In the genomic region with DNA sequence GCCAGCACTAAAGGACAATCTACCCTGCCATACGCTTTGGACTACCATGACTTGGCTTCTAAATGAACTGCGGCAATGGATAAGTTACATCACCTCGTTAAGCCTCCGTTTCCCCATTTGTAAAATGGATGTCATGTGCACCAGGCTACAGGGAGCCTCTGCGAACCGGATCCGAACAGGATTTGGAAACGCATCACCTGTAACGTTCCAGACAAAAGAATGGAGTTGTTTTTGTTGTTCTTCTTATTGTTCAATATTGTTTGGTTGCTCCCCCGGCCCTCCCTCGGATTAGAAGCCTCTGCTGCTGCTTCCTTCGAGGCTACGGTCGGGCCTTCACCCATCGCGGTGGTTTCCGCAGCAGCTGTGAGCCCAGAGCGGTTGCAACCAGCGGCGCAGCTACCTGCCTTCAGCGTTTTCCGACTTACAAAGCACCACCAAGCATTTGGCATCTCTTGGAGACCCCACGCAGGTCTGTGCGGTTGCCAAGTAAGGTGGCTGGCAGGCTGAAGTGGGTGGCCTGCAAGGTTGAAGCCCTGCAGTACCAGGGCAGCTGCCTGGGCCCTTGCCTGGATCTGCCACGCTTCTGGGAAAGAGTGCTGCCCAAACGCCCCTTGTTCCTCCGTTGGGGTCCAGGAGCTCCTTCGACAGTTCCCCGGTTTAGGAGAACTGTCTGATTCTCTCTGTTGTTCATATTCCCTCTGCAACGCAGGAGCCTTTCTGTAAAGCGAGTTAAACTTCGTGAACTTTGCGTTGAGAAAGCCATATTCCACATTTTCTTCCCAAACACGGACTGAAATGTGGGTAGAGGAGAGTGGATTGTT, we compare ENCODE assay signal across 20 cellular contexts. TPM values are rescaled to one million over a fixed set of nuclear protein-coding genes. Genes with fewer than 3 reads are reported as not detected.
DNase-seq lines count a peak whose midpoint lies in the region; ATAC-seq and TF ChIP-seq lines count a peak whose summit lies in the region.
"Had no signal": no experiment of that assay in that cellular context is flagged by ENCODE, and none has a peak within 500 bp of the region (broad histone marks: within the 10 kb centered on the region; RNA-seq: fewer than 3 reads in every experiment).

No MANE protein-coding gene starts in this region.

- H3K4me3 Mint-ChIP-seq in activated T-cell treated with anti-CD3 and anti-CD28 coated beads, Interleukin-2, amount 50 U/mL, for 72 hours = no peak overlapping the region
- no peak overlapping the region for H3K4me3 Mint-ChIP-seq in activated T-cell treated with anti-CD3 and anti-CD28 coated beads, Interleukin-2, amount 50 U/mL, for 24 hours
- H3K4me3 Mint-ChIP-seq in stimulated activated naive CD8-positive, alpha-beta T cell treated with anti-CD3 and anti-CD28 coated beads, Interleukin-15, Interleukin-2, amounts not matched to agents 100 ng/mL and 50 ng/mL, for 24 hours = no peak overlapping the region
- H3K4me3 Mint-ChIP-seq: activated CD4-positive, alpha-beta T cell treated with anti-CD3 and anti-CD28 coated beads, Interleukin-2, amount 10 ng/mL, durations not matched to agents 24 days and 14 days; activated T-cell treated with anti-CD3 and anti-CD28 coated beads, Interleukin-2, amount 50 U/mL, for 4 hours; HFFc6 had no signal

- TF ChIP-seq CTCF in upper lobe of left lung (IDR thresholded peaks at IDR 0.05) = no peak

- H3K27ac Mint-ChIP-seq in activated T-cell treated with anti-CD3 and anti-CD28 coated beads, Interleukin-2, amount 50 U/mL, for 72 hours = peak overlapping the region; percentile 80
- no peak overlapping the region for H3K27ac Mint-ChIP-seq in activated T-cell treated with anti-CD3 and anti-CD28 coated beads, Interleukin-2, amount 50 U/mL, for 24 hours
- H3K27ac Mint-ChIP-seq in stimulated activated naive CD8-positive, alpha-beta T cell treated with anti-CD3 and anti-CD28 coated beads, Interleukin-15, Interleukin-2, amounts not matched to agents 100 ng/mL and 50 ng/mL, for 24 hours = peak overlapping the region; percentile 34
- H3K27ac Mint-ChIP-seq: HFFc6; stimulated activated naive CD8-positive, alpha-beta T cell treated with anti-CD3 and anti-CD28 coated beads, Interleukin-15, amount 100 ng/mL, for 72 hours had no signal

- H3K27me3 ChIP-seq in HUES6 (ENCODE audit: control insufficient read depth, insufficient read depth, low read length) (peaks cover 100% of the 10 kb centered on the region), iPS-15b (ENCODE audit: control insufficient read depth, insufficient read depth, low read length) (peaks cover 100% of the 10 kb centered on the region), upper lobe of left lung (peaks cover 0 to 88% (median 45%) of the 10 kb centered on the region in 4 donors)

- H3K36me3 Mint-ChIP-seq in activated T-cell treated with anti-CD3 and anti-CD28 coated beads, Interleukin-2, amount 50 U/mL, for 72 hours (ENCODE audit: insufficient read depth in 2 of 2) = peaks cover 7 to 9% of the 10 kb centered on the region in 2 donors
- no peaks in the 10 kb centered on the region for H3K36me3 Mint-ChIP-seq in activated T-cell treated with anti-CD3 and anti-CD28 coated beads, Interleukin-2, amount 50 U/mL, for 24 hours (ENCODE audit: low read depth)
- peaks cover 7% of the 10 kb centered on the region for H3K36me3 Mint-ChIP-seq in stimulated activated naive CD8-positive, alpha-beta T cell treated with anti-CD3 and anti-CD28 coated beads, Interleukin-15, Interleukin-2, amounts not matched to agents 100 ng/mL and 50 ng/mL, for 24 hours (ENCODE audit: low read depth)

- no peak overlapping the region for H3K27ac ChIP-seq in HUES6 (ENCODE audit: low read depth, low read length)
- no peak overlapping the region for H3K27ac ChIP-seq in upper lobe of left lung
- H3K27ac ChIP-seq: left ventricle myocardium inferior, SK-N-MC had no signal

- H3K9me3 Mint-ChIP-seq in activated T-cell treated with anti-CD3 and anti-CD28 coated beads, Interleukin-2, amount 50 U/mL, for 72 hours = peaks cover 2 to 3% of the 10 kb centered on the region in 2 donors
- no peaks in the 10 kb centered on the region for H3K9me3 Mint-ChIP-seq in activated T-cell treated with anti-CD3 and anti-CD28 coated beads, Interleukin-2, amount 50 U/mL, for 24 hours
- peaks cover 11% of the 10 kb centered on the region for H3K9me3 Mint-ChIP-seq in stimulated activated naive CD8-positive, alpha-beta T cell treated with anti-CD3 and anti-CD28 coated beads, Interleukin-15, Interleukin-2, amounts not matched to agents 100 ng/mL and 50 ng/mL, for 24 hours
- H3K9me3 Mint-ChIP-seq: HFFc6 had no signal

- TF ChIP-seq POLR2A in upper lobe of left lung (IDR thresholded peaks at IDR 0.05) = no peak

- H3K27me3 Mint-ChIP-seq in activated T-cell treated with anti-CD3 and anti-CD28 coated beads, Interleukin-2, amount 50 U/mL, for 72 hours (ENCODE audit: low read depth) = peaks cover 91% of the 10 kb centered on the region
- peaks cover 98% of the 10 kb centered on the region for H3K27me3 Mint-ChIP-seq in activated T-cell treated with anti-CD3 and anti-CD28 coated beads, Interleukin-2, amount 50 U/mL, for 24 hours
- peaks cover 94% of the 10 kb centered on the region for H3K27me3 Mint-ChIP-seq in stimulated activated naive CD8-positive, alpha-beta T cell treated with anti-CD3 and anti-CD28 coated beads, Interleukin-15, Interleukin-2, amounts not matched to agents 100 ng/mL and 50 ng/mL, for 24 hours

- no peak overlapping the region for H3K9ac ChIP-seq in HUES6 (ENCODE audit: low read length)
- H3K9ac ChIP-seq in iPS-15b (ENCODE audit: low read depth, low read length) = no peak overlapping the region

- no peak for TF ChIP-seq EP300 in upper lobe of left lung (IDR thresholded peaks at IDR 0.05)

- WGBS in upper lobe of left lung, 2 donors = 9 to 15% methylated on average over 26 to 34 of the region's 34 CpGs

- POLR2A ChIA-PET in HEK293T (lab: Yijun Ruan, JAX) = no interaction called here

- CTCF ChIA-PET in HEK293T (lab: Yijun Ruan, JAX) = no interaction called here

- peaks cover 67% of the 10 kb centered on the region for H3K4me1 ChIP-seq in HUES6 (ENCODE audit: control insufficient read depth, insufficient read depth, low read length)
- peaks cover 3% of the 10 kb centered on the region for H3K4me1 ChIP-seq in iPS-15b (ENCODE audit: control insufficient read depth, insufficient read depth, low read length)
- H3K4me1 ChIP-seq in upper lobe of left lung = peaks cover 13 to 36% (median 18%) of the 10 kb centered on the region in 4 donors

- H3K4me3 ChIP-seq in HUES6 (ENCODE audit: low read depth, low read length) (peak overlapping the region; percentile 21; the same call in 1 of the 2 replicates), iPS-15b (ENCODE audit: low read depth, low read length) (peak overlapping the region; percentile 18), upper lobe of left lung (no peak overlapping the region)
- H3K4me3 ChIP-seq: left ventricle myocardium inferior, SK-N-MC had no signal

- peaks cover 55% of the 10 kb centered on the region for H3K4me1 Mint-ChIP-seq in activated T-cell treated with anti-CD3 and anti-CD28 coated beads, Interleukin-2, amount 50 U/mL, for 72 hours (ENCODE audit: low read depth)
- H3K4me1 Mint-ChIP-seq in activated T-cell treated with anti-CD3 and anti-CD28 coated beads, Interleukin-2, amount 50 U/mL, for 24 hours (ENCODE audit: low read depth) = peaks cover 39% of the 10 kb centered on the region
- H3K4me1 Mint-ChIP-seq in stimulated activated naive CD8-positive, alpha-beta T cell treated with anti-CD3 and anti-CD28 coated beads, Interleukin-15, Interleukin-2, amounts not matched to agents 100 ng/mL and 50 ng/mL, for 24 hours (ENCODE audit: low read depth) = peaks cover 31% of the 10 kb centered on the region

- DNase-seq in activated T-cell treated with anti-CD3 and anti-CD28 coated beads, Interleukin-2, amount 50 U/mL, for 72 hours = peak in 1 of 2 donors; percentile 46
- no peak for DNase-seq in activated T-cell treated with anti-CD3 and anti-CD28 coated beads, Interleukin-2, amount 50 U/mL, for 24 hours
- DNase-seq in DMS153 treated with DMSO at 0.1 percent for 48 hours (lab: John Stamatoyannopoulos, UW; ENCODE audit: unreplicated experiment) (no peak), upper lobe of left lung (no peak), HEK293T (ENCODE audit: extremely low spot score) (no peak)
- DNase-seq: activated CD4-positive, alpha-beta T cell treated with anti-CD3 and anti-CD28 coated beads, Interleukin-2, amount 10 ng/mL, durations not matched to agents 24 days and 14 days; activated T-cell treated with anti-CD3 and anti-CD28 coated beads, Interleukin-2, amount 50 U/mL, for 4 hours; HFFc6; left ventricle myocardium inferior; NCI-H1436 treated with DMSO at 0.1 percent for 48 hours; NCI-H774; occipital lobe; right cardiac atrium had no signal

- peak in 1 of 2 donors; percentile 29 for ATAC-seq in activated T-cell treated with anti-CD3 and anti-CD28 coated beads, Interleukin-2, amount 50 U/mL, for 72 hours (replicated peaks in 1 of 2)
- no peak for ATAC-seq in upper lobe of left lung (ENCODE audit: low FRiP score in 2 of 2)
- ATAC-seq: activated T-cell treated with anti-CD3 and anti-CD28 coated beads, Interleukin-2, amount 50 U/mL, for 4 hours; Panc1; right cardiac atrium; stimulated activated naive CD8-positive, alpha-beta T cell treated with anti-CD3 and anti-CD28 coated beads, Interleukin-15, amount 100 ng/mL, for 72 hours had no signal

- H3K9me3 ChIP-seq in HUES6 (ENCODE audit: control insufficient read depth, insufficient read depth, low read depth, low read length) (no peaks in the 10 kb centered on the region), iPS-15b (ENCODE audit: control insufficient read depth, insufficient read depth, low read length) (no peaks in the 10 kb centered on the region), upper lobe of left lung (no peaks in the 10 kb centered on the region)
- H3K9me3 ChIP-seq: left ventricle myocardium inferior had no signal

- H3K36me3 ChIP-seq in HUES6 (ENCODE audit: control insufficient read depth, insufficient read depth, low read length) (no peaks in the 10 kb centered on the region), iPS-15b (ENCODE audit: control insufficient read depth, insufficient read depth, low read length) (no peaks in the 10 kb centered on the region), upper lobe of left lung (no peaks in the 10 kb centered on the region)
- H3K36me3 ChIP-seq: left ventricle myocardium inferior had no signal

TF ChIP-seq in HEK293T, 16 proteins besides CTCF, POLR2A, EP300 and RAD21 (continues in another document):
- TF ChIP-seq SUZ12 (IDR thresholded peaks at IDR 0.05) (no peak), FOXK2 (IDR thresholded peaks at IDR 0.05) (no peak)

RNA-seq across cellular contexts. Expression of a gene that starts 7.1 kb away (rescaled TPM):
- not detected for total RNA-seq in activated T-cell treated with anti-CD3 and anti-CD28 coated beads, Interleukin-2, amount 50 U/mL, for 72 hours
- under 1 TPM in 1 of 6 donors, not detected in 5; 0.49 TPM for total RNA-seq in upper lobe of left lung
- total RNA-seq: activated CD4-positive, alpha-beta T cell treated with anti-CD3 and anti-CD28 coated beads, Interleukin-2, amount 10 ng/mL, durations not matched to agents 24 days and 14 days; activated T-cell treated with anti-CD3 and anti-CD28 coated beads, Interleukin-2, amount 50 U/mL, for 4 hours; left ventricle myocardium inferior; mononuclear cell; occipital lobe had no signal

RNA-seq across cellular contexts. Expression of a gene that starts 53.1 kb away (rescaled TPM):
- 10 to 100 TPM; 15.6 to 16.8 TPM for total RNA-seq in activated T-cell treated with anti-CD3 and anti-CD28 coated beads, Interleukin-2, amount 50 U/mL, for 72 hours
- 10 to 100 TPM in 4 of 6 donors, 1 to 10 TPM in 2; 7.3 to 19.5 (median 16.6) TPM for total RNA-seq in upper lobe of left lung

Comparison
In these comparisons a context has a peak if more than half of its experiments do, and no peak if none do; other contexts are left out.
1. H3K4me3 ChIP-seq: peak in HUES6 (single experiment) and iPS-15b (single experiment); none in upper lobe of left lung (0 of 4).